In the genomic region with DNA sequence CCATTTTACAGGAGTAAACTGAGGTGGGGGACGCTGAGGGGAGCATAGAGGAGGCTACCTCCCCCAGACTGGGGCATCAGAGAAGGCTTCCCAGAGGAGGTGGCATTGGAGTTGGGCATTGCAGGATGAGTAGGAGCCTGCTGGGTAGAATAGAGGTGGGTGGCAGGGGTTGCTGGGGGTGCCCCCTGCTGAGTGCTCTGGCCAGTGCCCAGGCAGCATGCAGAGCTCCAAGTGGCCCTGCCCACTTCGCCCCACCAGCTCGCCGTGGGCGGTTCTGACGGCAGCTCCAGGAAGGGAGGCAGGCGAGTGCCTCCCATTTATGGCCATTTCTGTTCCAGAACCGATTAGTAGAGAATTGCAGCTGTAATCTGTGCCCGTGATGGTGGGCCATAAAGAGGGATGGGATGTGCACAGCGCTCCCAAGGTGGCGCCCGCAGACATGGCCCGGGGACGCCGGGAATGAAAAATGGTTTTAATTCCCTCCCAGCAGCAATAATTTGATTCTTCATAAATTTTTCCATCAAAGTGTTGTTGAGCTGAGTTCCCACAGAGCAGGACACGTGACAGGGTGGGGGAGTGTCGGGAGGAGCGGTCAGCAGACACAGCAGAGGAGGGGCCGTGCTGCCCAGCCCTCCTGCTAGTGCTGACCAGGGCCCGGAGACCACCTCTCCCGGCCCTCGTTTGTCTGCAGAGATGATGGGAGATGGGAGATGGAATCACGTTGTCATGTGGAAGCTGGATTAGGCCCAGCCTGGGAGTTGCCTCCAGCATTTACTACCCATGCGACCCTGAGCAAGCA, we compare ENCODE assay signal across 1 cellular context.
A peak's percentile ranks its signal among the peaks of the same experiment; 100 is the strongest.
TF ChIP-seq lines count a peak whose summit lies in the region.

No MANE protein-coding gene starts in this region.

TF ChIP-seq in HEK293, 187 proteins besides CTCF, POLR2A, EP300 and RAD21 (continued from another document):
- TF ChIP-seq, protein P1, sequence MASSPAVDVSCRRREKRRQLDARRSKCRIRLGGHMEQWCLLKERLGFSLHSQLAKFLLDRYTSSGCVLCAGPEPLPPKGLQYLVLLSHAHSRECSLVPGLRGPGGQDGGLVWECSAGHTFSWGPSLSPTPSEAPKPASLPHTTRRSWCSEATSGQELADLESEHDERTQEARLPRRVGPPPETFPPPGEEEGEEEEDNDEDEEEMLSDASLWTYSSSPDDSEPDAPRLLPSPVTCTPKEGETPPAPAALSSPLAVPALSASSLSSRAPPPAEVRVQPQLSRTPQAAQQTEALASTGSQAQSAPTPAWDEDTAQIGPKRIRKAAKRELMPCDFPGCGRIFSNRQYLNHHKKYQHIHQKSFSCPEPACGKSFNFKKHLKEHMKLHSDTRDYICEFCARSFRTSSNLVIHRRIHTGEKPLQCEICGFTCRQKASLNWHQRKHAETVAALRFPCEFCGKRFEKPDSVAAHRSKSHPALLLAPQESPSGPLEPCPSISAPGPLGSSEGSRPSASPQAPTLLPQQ (tag by site-specific recombination; IDR thresholded peaks at IDR 0.05): no peak
- TF ChIP-seq ZNF394 (tag by site-specific recombination; IDR thresholded peaks at IDR 0.05; ENCODE audit: borderline replicate concordance) (no peak), GLIS1 (tag by site-specific recombination; IDR thresholded peaks at IDR 0.05) (peak; percentile 70), ZNF354C (tag by site-specific recombination; IDR thresholded peaks at IDR 0.05; ENCODE audit: borderline replicate concordance, low read depth) (no peak), ZNF140 (tag by site-specific recombination; IDR thresholded peaks at IDR 0.05) (no peak), ZNF558 (tag by site-specific recombination; IDR thresholded peaks at IDR 0.05) (no peak), ZBTB7A (tag by site-specific recombination; IDR thresholded peaks at IDR 0.05; ENCODE audit: low read depth) (no peak), ZNF776 (tag by site-specific recombination; IDR thresholded peaks at IDR 0.05; ENCODE audit: borderline replicate concordance) (no peak), ZNF530 (tag by site-specific recombination; IDR thresholded peaks at IDR 0.05; ENCODE audit: low read depth) (no peak), ZNF600 (tag by site-specific recombination; IDR thresholded peaks at IDR 0.05) (no peak), TCF7L2 (IDR thresholded peaks at IDR 0.05; ENCODE audit: borderline replicate concordance, low read depth, low read length) (no peak), ZIC2 (tag by site-specific recombination; IDR thresholded peaks at IDR 0.05) (peak; percentile 26; the same call in 1 of the 2 replicates), ZNF24 (tag by site-specific recombination; IDR thresholded peaks at IDR 0.05) (no peak), ZNF404 (tag by site-specific recombination; IDR thresholded peaks at IDR 0.05) (no peak), SCRT1 (tag by site-specific recombination; IDR thresholded peaks at IDR 0.05; ENCODE audit: borderline replicate concordance) (no peak), ZFP3 (tag by site-specific recombination; IDR thresholded peaks at IDR 0.05; ENCODE audit: low read depth) (peak; percentile 90), GLI2 (tag by site-specific recombination; IDR thresholded peaks at IDR 0.05; ENCODE audit: borderline replicate concordance, low read depth) (no peak), GLIS2 (tag by site-specific recombination; IDR thresholded peaks at IDR 0.05) (peak; percentile 53), ZSCAN16 (tag by site-specific recombination; IDR thresholded peaks at IDR 0.05) (no peak), SALL2 (tag by site-specific recombination; IDR thresholded peaks at IDR 0.05; ENCODE audit: borderline replicate concordance) (no peak), EGR2 (tag by site-specific recombination; IDR thresholded peaks at IDR 0.05; ENCODE audit: low read depth) (peak; percentile 55), ZNF335 (tag by site-specific recombination; conservative IDR thresholded peaks at IDR 0.05) (no peak), ZBTB1 (tag by site-specific recombination; IDR thresholded peaks at IDR 0.05) (no peak), ZFHX2 (tag by site-specific recombination; conservative IDR thresholded peaks at IDR 0.05) (peak; percentile 87), SETDB1 (IDR thresholded peaks at IDR 0.05; ENCODE audit: insufficient read length, low read length) (no peak), ZNF239 (tag by site-specific recombination; IDR thresholded peaks at IDR 0.05) (no peak), ZNF114 (tag by site-specific recombination; IDR thresholded peaks at IDR 0.05) (no peak)
- TF ChIP-seq, protein P2, sequence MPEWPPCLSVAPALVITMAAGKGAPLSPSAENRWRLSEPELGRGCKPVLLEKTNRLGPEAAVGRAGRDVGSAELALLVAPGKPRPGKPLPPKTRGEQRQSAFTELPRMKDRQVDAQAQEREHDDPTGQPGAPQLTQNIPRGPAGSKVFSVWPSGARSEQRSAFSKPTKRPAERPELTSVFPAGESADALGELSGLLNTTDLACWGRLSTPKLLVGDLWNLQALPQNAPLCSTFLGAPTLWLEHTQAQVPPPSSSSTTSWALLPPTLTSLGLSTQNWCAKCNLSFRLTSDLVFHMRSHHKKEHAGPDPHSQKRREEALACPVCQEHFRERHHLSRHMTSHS (tag by site-specific recombination; IDR thresholded peaks at IDR 0.05): no peak
- TF ChIP-seq, protein P3, sequence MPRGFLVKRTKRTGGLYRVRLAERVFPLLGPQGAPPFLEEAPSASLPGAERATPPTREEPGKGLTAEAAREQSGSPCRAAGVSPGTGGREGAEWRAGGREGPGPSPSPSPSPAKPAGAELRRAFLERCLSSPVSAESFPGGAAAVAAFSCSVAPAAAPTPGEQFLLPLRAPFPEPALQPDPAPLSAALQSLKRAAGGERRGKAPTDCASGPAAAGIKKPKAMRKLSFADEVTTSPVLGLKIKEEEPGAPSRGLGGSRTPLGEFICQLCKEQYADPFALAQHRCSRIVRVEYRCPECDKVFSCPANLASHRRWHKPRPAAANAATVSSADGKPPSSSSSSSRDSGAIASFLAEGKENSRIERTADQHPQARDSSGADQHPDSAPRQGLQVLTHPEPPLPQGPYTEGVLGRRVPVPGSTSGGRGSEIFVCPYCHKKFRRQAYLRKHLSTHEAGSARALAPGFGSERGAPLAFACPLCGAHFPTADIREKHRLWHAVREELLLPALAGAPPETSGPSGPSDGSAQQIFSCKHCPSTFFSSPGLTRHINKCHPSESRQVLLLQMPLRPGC (tag by site-specific recombination; IDR thresholded peaks at IDR 0.05): no peak
- TF ChIP-seq, protein P4, sequence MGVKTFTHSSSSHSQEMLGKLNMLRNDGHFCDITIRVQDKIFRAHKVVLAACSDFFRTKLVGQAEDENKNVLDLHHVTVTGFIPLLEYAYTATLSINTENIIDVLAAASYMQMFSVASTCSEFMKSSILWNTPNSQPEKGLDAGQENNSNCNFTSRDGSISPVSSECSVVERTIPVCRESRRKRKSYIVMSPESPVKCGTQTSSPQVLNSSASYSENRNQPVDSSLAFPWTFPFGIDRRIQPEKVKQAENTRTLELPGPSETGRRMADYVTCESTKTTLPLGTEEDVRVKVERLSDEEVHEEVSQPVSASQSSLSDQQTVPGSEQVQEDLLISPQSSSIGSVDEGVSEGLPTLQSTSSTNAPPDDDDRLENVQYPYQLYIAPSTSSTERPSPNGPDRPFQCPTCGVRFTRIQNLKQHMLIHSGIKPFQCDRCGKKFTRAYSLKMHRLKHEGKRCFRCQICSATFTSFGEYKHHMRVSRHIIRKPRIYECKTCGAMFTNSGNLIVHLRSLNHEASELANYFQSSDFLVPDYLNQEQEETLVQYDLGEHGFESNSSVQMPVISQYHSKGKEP (tag by site-specific recombination; IDR thresholded peaks at IDR 0.05): no peak
- TF ChIP-seq, protein P5, sequence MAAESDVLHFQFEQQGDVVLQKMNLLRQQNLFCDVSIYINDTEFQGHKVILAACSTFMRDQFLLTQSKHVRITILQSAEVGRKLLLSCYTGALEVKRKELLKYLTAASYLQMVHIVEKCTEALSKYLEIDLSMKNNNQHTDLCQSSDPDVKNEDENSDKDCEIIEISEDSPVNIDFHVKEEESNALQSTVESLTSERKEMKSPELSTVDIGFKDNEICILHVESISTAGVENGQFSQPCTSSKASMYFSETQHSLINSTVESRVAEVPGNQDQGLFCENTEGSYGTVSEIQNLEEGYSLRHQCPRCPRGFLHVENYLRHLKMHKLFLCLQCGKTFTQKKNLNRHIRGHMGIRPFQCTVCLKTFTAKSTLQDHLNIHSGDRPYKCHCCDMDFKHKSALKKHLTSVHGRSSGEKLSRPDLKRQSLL (tag by site-specific recombination; IDR thresholded peaks at IDR 0.05): no peak
- TF ChIP-seq, protein P6, sequence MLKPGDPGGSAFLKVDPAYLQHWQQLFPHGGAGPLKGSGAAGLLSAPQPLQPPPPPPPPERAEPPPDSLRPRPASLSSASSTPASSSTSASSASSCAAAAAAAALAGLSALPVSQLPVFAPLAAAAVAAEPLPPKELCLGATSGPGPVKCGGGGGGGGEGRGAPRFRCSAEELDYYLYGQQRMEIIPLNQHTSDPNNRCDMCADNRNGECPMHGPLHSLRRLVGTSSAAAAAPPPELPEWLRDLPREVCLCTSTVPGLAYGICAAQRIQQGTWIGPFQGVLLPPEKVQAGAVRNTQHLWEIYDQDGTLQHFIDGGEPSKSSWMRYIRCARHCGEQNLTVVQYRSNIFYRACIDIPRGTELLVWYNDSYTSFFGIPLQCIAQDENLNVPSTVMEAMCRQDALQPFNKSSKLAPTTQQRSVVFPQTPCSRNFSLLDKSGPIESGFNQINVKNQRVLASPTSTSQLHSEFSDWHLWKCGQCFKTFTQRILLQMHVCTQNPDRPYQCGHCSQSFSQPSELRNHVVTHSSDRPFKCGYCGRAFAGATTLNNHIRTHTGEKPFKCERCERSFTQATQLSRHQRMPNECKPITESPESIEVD (tag by site-specific recombination; IDR thresholded peaks at IDR 0.05): no peak
- TF ChIP-seq, protein P7, sequence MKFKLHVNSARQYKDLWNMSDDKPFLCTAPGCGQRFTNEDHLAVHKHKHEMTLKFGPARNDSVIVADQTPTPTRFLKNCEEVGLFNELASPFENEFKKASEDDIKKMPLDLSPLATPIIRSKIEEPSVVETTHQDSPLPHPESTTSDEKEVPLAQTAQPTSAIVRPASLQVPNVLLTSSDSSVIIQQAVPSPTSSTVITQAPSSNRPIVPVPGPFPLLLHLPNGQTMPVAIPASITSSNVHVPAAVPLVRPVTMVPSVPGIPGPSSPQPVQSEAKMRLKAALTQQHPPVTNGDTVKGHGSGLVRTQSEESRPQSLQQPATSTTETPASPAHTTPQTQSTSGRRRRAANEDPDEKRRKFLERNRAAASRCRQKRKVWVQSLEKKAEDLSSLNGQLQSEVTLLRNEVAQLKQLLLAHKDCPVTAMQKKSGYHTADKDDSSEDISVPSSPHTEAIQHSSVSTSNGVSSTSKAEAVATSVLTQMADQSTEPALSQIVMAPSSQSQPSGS (tag by site-specific recombination; IDR thresholded peaks at IDR 0.05; ENCODE audit: low read depth): no peak
- TF ChIP-seq, protein P8, sequence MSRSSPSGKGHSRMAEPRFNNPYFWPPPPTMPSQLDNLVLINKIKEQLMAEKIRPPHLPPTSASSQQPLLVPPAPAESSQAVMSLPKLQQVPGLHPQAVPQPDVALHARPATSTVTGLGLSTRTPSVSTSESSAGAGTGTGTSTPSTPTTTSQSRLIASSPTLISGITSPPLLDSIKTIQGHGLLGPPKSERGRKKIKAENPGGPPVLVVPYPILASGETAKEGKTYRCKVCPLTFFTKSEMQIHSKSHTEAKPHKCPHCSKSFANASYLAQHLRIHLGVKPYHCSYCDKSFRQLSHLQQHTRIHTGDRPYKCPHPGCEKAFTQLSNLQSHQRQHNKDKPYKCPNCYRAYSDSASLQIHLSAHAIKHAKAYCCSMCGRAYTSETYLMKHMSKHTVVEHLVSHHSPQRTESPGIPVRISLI (tag by site-specific recombination; IDR thresholded peaks at IDR 0.05): no peak
